In the genomic region with DNA sequence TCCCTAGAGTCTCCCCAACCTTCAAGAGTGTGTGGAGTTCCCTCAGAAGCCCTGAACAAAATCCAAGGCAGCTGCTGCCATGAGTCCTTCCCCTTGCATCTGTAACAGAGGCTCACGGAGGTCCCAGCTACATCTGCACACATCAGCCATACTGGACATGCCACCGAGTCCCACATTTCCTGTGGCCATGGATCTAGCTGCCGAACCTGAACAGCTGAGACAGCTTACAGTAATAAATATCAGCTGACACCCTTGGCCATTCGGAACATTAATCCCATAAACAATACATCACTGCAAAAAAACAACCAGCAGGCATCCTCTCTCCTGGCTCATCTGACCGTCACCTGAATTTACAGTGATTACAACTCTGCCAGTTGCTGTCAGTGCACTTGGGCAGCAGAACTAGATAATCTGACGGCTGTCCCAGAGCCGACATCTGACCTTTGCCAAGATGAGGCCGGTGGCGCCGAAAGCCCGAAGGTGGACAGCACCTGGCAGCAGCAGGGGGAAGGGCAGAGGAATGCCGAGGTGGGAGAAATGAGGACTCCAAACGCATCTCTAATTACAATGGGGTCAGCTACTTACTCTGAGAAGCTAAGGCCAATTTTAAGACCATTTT, we compare ENCODE assay signal across 11 cellular contexts. TPM values are rescaled to one million over a fixed set of nuclear protein-coding genes. Genes with fewer than 3 reads are reported as not detected.
DNase-seq lines count a peak whose midpoint lies in the region; ATAC-seq and TF ChIP-seq lines count a peak whose summit lies in the region.
"Had no signal": no experiment of that assay in that cellular context is flagged by ENCODE, and none has a peak within 500 bp of the region (broad histone marks: within the 10 kb centered on the region; RNA-seq: fewer than 3 reads in every experiment).

No MANE protein-coding gene starts in this region.

- DNase-seq in right cardiac atrium (no peak), prostate gland (ENCODE audit: low spot score) (no peak), GDM1 (lab: John Stamatoyannopoulos, UW) (no peak)
- DNase-seq: activated naive CD4-positive, alpha-beta T cell treated with anti-CD3 and anti-CD28 coated beads for 36 hours; cerebellar nuclear complex; T-helper 1 cell had no signal

- H3K36me3 Mint-ChIP-seq in IgD-negative memory B cell = peaks cover 3% of the 10 kb centered on the region

- H3K27me3 Mint-ChIP-seq in IgD-negative memory B cell = no peaks in the 10 kb centered on the region

- peaks cover 64% of the 10 kb centered on the region for H3K4me1 ChIP-seq in BLaER1
- H3K4me1 ChIP-seq in right cardiac atrium (ENCODE audit: control insufficient read depth, insufficient read depth, low read length) = peaks cover 12% of the 10 kb centered on the region
- H3K4me1 ChIP-seq in prostate gland (replicated peaks) = peaks cover 21% of the 10 kb centered on the region

- H3K4me3 ChIP-seq in BLaER1 = no peak overlapping the region
- H3K4me3 ChIP-seq in right cardiac atrium (ENCODE audit: low read length) = no peak overlapping the region
- H3K4me3 ChIP-seq in prostate gland = no peak overlapping the region

- H3K9me3 Mint-ChIP-seq in IgD-negative memory B cell = no peaks in the 10 kb centered on the region
- H3K9me3 Mint-ChIP-seq: activated naive CD4-positive, alpha-beta T cell treated with anti-CD3 and anti-CD28 coated beads for 36 hours had no signal

- no peak for ATAC-seq in right cardiac atrium
- ATAC-seq in GM18873 (IDR thresholded peaks at IDR 0.05; ENCODE audit: low FRiP score, unreplicated experiment) = no peak
- no peak for ATAC-seq in GM21825 (IDR thresholded peaks at IDR 0.05; ENCODE audit: unreplicated experiment)
- no peak for ATAC-seq in GM21367 (IDR thresholded peaks at IDR 0.05; ENCODE audit: unreplicated experiment)

- no peak overlapping the region for H3K4me3 Mint-ChIP-seq in IgD-negative memory B cell
- H3K4me3 Mint-ChIP-seq: activated naive CD4-positive, alpha-beta T cell treated with anti-CD3 and anti-CD28 coated beads for 36 hours had no signal

- H3K36me3 ChIP-seq in BLaER1 (peaks cover 21% of the 10 kb centered on the region; the same call in 1 of the 2 replicates), prostate gland (no peaks in the 10 kb centered on the region)

- H3K27ac ChIP-seq in BLaER1 (peak overlapping the region; percentile 49; the same call in 1 of the 2 replicates), right cardiac atrium (ENCODE audit: low read length) (peak overlapping the region; percentile 73), prostate gland (peak overlapping the region; percentile 33 to 68)

- WGBS in right cardiac atrium = 66% methylated on average over 13 of the region's 13 CpGs
- WGBS in prostate gland = 24% methylated on average over 13 of the region's 13 CpGs

- no peaks in the 10 kb centered on the region for H4K20me1 ChIP-seq in BLaER1

- H3K9ac ChIP-seq in BLaER1 = 0 out of 2 replicates have a peak overlapping the region, but pooled peaks have one; percentile 54

- peak overlapping the region; percentile 14 to 64 (median 23) for H3K27ac Mint-ChIP-seq in IgD-negative memory B cell
- H3K27ac Mint-ChIP-seq: activated naive CD4-positive, alpha-beta T cell treated with anti-CD3 and anti-CD28 coated beads for 36 hours had no signal

- H3K9me3 ChIP-seq in BLaER1 (no peaks in the 10 kb centered on the region), right cardiac atrium (ENCODE audit: control insufficient read depth, low read length) (no peaks in the 10 kb centered on the region), prostate gland (no peaks in the 10 kb centered on the region)

- H3K27me3 ChIP-seq in BLaER1 (no peaks in the 10 kb centered on the region), right cardiac atrium (ENCODE audit: control insufficient read depth, insufficient read depth) (no peaks in the 10 kb centered on the region), prostate gland (replicated peaks; ENCODE audit: insufficient read depth) (no peaks in the 10 kb centered on the region)

- intact Hi-C loops in right cardiac atrium (cut with DNase I) (no loop called here), prostate gland (cut with DNase I) (no loop called here)

- peak overlapping the region; percentile 94 for H3K4me2 ChIP-seq in BLaER1

- no peak for TF ChIP-seq CTCF in prostate gland (IDR thresholded peaks at IDR 0.05)

- TF ChIP-seq POLR2A in prostate gland (IDR thresholded peaks at IDR 0.05) = no peak

- H3K4me1 Mint-ChIP-seq in IgD-negative memory B cell = peaks cover 23 to 34% (median 28%) of the 10 kb centered on the region in 3 donors

RNA-seq across cellular contexts. Expression of a gene that starts 33.6 kb away (rescaled TPM):
- polyA plus RNA-seq in IgD-negative memory B cell (71.5 TPM), right cardiac atrium (71.4 TPM)
- total RNA-seq in right cardiac atrium (100 to 1,000 TPM; 104 to 120 (median 109) TPM), prostate gland (100 to 1,000 TPM; 148 to 222 TPM)

RNA-seq across cellular contexts. Expression of a gene that starts 36.4 kb away (rescaled TPM):
- polyA plus RNA-seq in IgD-negative memory B cell (3.8 TPM), right cardiac atrium (16.3 TPM)
- total RNA-seq in right cardiac atrium (10 to 100 TPM; 13.0 to 18.3 (median 14.9) TPM), prostate gland (1 to 10 TPM; 8.0 to 8.5 TPM)

RNA-seq across cellular contexts. Expression of a gene that starts 36.6 kb away (rescaled TPM):
- 6.4 TPM for polyA plus RNA-seq in IgD-negative memory B cell
- 1 to 10 TPM; 1.8 to 4.8 (median 2.4) TPM for total RNA-seq in right cardiac atrium
- polyA plus RNA-seq in right cardiac atrium = 1.8 TPM
- 10 to 100 TPM; 16.4 to 26.6 TPM for total RNA-seq in prostate gland
